In genomic region chr11:119057000-119057769, GRCh38 we compare ENCODE assay signal across 8 cellular contexts. TPM values are rescaled to one million over a fixed set of nuclear protein-coding genes. Genes with fewer than 3 reads are reported as not detected.
DNase-seq lines count a peak whose midpoint lies in the region; ATAC-seq and TF ChIP-seq lines count a peak whose summit lies in the region.

Gene HYOU1, minus strand, starts transcription at chr11:119057205. Its CDS starts 1,045 bp downstream, at chr11:119056160.

- H3K27ac ChIP-seq in ovary: peak within 1 kb of the TSS; percentile 34 to 67
- H3K27ac ChIP-seq in thyroid gland: peak within 1 kb of the TSS; percentile 67 to 85 (median 78)

- TF ChIP-seq POLR2A in ovary (IDR thresholded peaks at IDR 0.05) (peak; percentile 81), thyroid gland (IDR thresholded peaks at IDR 0.05) (peak in 1 of 2 donors; percentile 82)

- no peaks in the 10 kb centered on the region for H3K27me3 Mint-ChIP-seq in activated naive CD8-positive, alpha-beta T cell treated with anti-CD3 and anti-CD28 coated beads for 36 hours

- H3K4me1 ChIP-seq in ovary (ENCODE audit: insufficient read depth) (peaks cover 4% of the 10 kb centered on the region), thyroid gland (peaks cover 14 to 19% of the 10 kb centered on the region in 2 donors)

- H3K9me3 ChIP-seq in ovary (no peaks in the 10 kb centered on the region), thyroid gland (no peaks in the 10 kb centered on the region)

- H3K36me3 ChIP-seq in ovary (no peaks in the 10 kb centered on the region), thyroid gland (peaks cover 31 to 32% of the 10 kb centered on the region in 2 donors)

- TF ChIP-seq EP300 in ovary (IDR thresholded peaks at IDR 0.05): no peak

- H3K4me3 ChIP-seq in GM12864 (ENCODE audit: low read depth, low read length): peak within 1 kb of the TSS; percentile 87
- peak within 1 kb of the TSS; percentile 73 for H3K4me3 ChIP-seq in ovary
- H3K4me3 ChIP-seq in thyroid gland (replicated peaks in 1 of 3): peak within 1 kb of the TSS; percentile 80 to 99 (median 93)

- peaks cover 30% of the 10 kb centered on the region for H3K36me3 Mint-ChIP-seq in activated naive CD8-positive, alpha-beta T cell treated with anti-CD3 and anti-CD28 coated beads for 36 hours

- intact Hi-C loops in head of caudate nucleus (cut with DNase I): no loop called here
- intact Hi-C loops in ovary (cut with DNase I): no loop called here
- intact Hi-C loops in thyroid gland (cut with DNase I): no loop called here

- H3K27ac Mint-ChIP-seq in activated naive CD8-positive, alpha-beta T cell treated with anti-CD3 and anti-CD28 coated beads for 36 hours: peak within 1 kb of the TSS; percentile 97

- TF ChIP-seq CTCF in GM12864 (IDR thresholded peaks at IDR 0.05; ENCODE audit: low read depth, low read length, missing control alignments) (peak; percentile 13), ovary (IDR thresholded peaks at IDR 0.05) (peak in 2 of 3 donors; percentile 37 to 50), thyroid gland (IDR thresholded peaks at IDR 0.05) (peak in 2 of 6 experiments; percentile 17 to 19)

- H3K27me3 ChIP-seq in ovary (no peaks in the 10 kb centered on the region), thyroid gland (no peaks in the 10 kb centered on the region)

- DNase-seq in GM12864 (ENCODE audit: low read depth): peak; percentile 86
- DNase-seq in NCI-H1105 (lab: John Stamatoyannopoulos, UW): peak; percentile 100
- peak; percentile 92 for DNase-seq in SKM-1 treated with dmso at 0.1 percent for 144 hours (lab: John Stamatoyannopoulos, UW; ENCODE audit: unreplicated experiment)
- DNase-seq in activated naive CD8-positive, alpha-beta T cell treated with anti-CD3 and anti-CD28 coated beads for 36 hours: peak; percentile 100
- DNase-seq in head of caudate nucleus: peak; percentile 95 to 99 (median 98)
- DNase-seq in ovary: peak; percentile 97 to 99 (median 98)
- DNase-seq in thyroid gland: peak; percentile 99

- 1% methylated on average over 55 to 79 of the region's 79 CpGs for WGBS in ovary, 3 donors
- 0% methylated on average over 38 to 39 of the region's 79 CpGs for WGBS in thyroid gland, 2 donors

- peak; percentile 87 for ATAC-seq in HG02623 (IDR thresholded peaks at IDR 0.05; ENCODE audit: unreplicated experiment)

- H3K9me3 Mint-ChIP-seq in activated naive CD8-positive, alpha-beta T cell treated with anti-CD3 and anti-CD28 coated beads for 36 hours: no peaks in the 10 kb centered on the region

- peaks cover 31% of the 10 kb centered on the region for H3K4me1 Mint-ChIP-seq in activated naive CD8-positive, alpha-beta T cell treated with anti-CD3 and anti-CD28 coated beads for 36 hours

- peak within 1 kb of the TSS; percentile 97 for H3K4me3 Mint-ChIP-seq in activated naive CD8-positive, alpha-beta T cell treated with anti-CD3 and anti-CD28 coated beads for 36 hours

RNA-seq across cellular contexts. Expression of gene HYOU1, which starts in this region (rescaled TPM):
- total RNA-seq in activated naive CD8-positive, alpha-beta T cell treated with anti-CD3 and anti-CD28 coated beads for 36 hours: 100 to 1,000 TPM; 121 to 125 TPM
- total RNA-seq in ovary: 100 to 1,000 TPM in 2 of 7 donors, 10 to 100 TPM in 5; 26.5 to 156 (median 69.7) TPM
- 10 to 100 TPM; 34.6 to 99.3 TPM for polyA plus RNA-seq in ovary
- total RNA-seq in thyroid gland: 100 to 1,000 TPM; 145 to 369 (median 320) TPM

Comparison
In these comparisons a context has a peak if more than half of its experiments do, and no peak if none do; other contexts are left out.
1. Peak in every context shown above with its lines: DNase-seq, ATAC-seq, H3K4me3 ChIP-seq and H3K27ac ChIP-seq.